19 cellular contexts compared by ENCODE assay signal in the genomic region with DNA sequence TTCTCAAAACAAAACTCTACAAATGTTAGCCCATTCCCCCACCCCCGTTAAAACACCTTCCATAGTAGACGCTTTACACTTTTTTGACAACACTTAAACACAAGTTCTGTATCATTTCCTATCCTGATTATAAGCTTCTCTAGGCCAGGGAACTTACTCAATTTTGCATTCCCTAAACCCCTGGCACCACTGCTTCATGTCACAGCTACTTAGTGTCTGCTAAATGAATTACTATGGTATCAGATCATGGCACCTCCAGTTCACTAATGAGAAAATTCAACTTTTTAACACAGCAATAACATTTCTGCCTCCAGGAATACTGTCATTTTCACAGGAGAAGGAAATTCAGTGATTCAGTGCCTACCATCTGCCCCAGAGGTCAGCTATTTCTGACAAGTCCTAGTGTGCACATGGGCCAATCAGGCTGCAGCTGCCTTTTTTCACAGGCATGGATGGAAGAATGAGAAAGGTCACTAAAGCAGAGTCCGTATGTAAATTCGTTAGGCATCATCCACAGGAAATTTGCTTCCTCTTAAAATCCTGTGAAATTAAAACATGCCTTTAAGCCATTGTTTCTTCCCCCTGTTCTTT.
"Had no signal": no experiment of that assay in that cellular context is flagged by ENCODE, and none has a peak within 500 bp of the region (broad histone marks: within the 10 kb centered on the region; RNA-seq: fewer than 3 reads in every experiment).

No MANE protein-coding gene starts in this region.

- H2AFZ ChIP-seq: hepatocyte had no signal

- H3K4me2 ChIP-seq: hepatocyte had no signal

- H3K9me3 Mint-ChIP-seq: activated CD4-positive, alpha-beta memory T cell treated with anti-CD3 and anti-CD28 coated beads for 36 hours; activated T-cell treated with anti-CD3 and anti-CD28 coated beads, Interleukin-2, amount 50 U/mL, for 4 hours; naive thymus-derived CD8-positive, alpha-beta T cell; stimulated activated naive CD8-positive, alpha-beta T cell treated with anti-CD3 and anti-CD28 coated beads, Interleukin-15, Interleukin-2, amounts not matched to agents 100 ng/mL and 50 ng/mL, for 24 hours; T-helper 2 cell treated with Interferon-gamma antibody and Interleukin-4, amounts not matched to agents 5 μg/mL and 100 μg/mL, for 36 hours had no signal

- ATAC-seq: activated T-cell treated with anti-CD3 and anti-CD28 coated beads, Interleukin-2, amount 50 U/mL, for 4 hours; gastrocnemius medialis; upper lobe of right lung had no signal

- H3K4me1 ChIP-seq: prostate gland, upper lobe of right lung had no signal

- DNase-seq: activated CD4-positive, alpha-beta memory T cell treated with anti-CD3 and anti-CD28 coated beads for 36 hours; activated CD4-positive, CD25-positive, alpha-beta regulatory T cell treated with anti-CD3 and anti-CD28 coated beads, Interleukin-2, amount 50 U/mL, for 72 hours; activated gamma-delta T cell treated with Interleukin-2 at 50 U/mL for 16 hours; activated T-cell treated with anti-CD3 and anti-CD28 coated beads, Interleukin-2, amount 50 U/mL, for 4 hours; aorta; effector CD4-positive, alpha-beta T cell; gastrocnemius medialis; kidney glomerular epithelial cell; mammary epithelial cell; stimulated activated CD4-positive, alpha-beta T cell treated with anti-CD3 and anti-CD28 coated beads, Interleukin-4, amount 100 ng/mL, for 24 hours; SW 1271; testis; upper lobe of right lung had no signal

- H3K9me3 ChIP-seq: gastrocnemius medialis, prostate gland, testis, upper lobe of right lung had no signal

- H3K36me3 Mint-ChIP-seq: activated CD4-positive, alpha-beta memory T cell treated with anti-CD3 and anti-CD28 coated beads for 36 hours had no signal

- H3K4me3 ChIP-seq: gastrocnemius medialis, hepatocyte, prostate gland, testis, upper lobe of right lung had no signal

- H3K27me3 Mint-ChIP-seq: activated CD4-positive, alpha-beta memory T cell treated with anti-CD3 and anti-CD28 coated beads for 36 hours; naive thymus-derived CD8-positive, alpha-beta T cell; stimulated activated naive CD8-positive, alpha-beta T cell treated with anti-CD3 and anti-CD28 coated beads, Interleukin-15, Interleukin-2, amounts not matched to agents 100 ng/mL and 50 ng/mL, for 24 hours had no signal

- H3K27ac ChIP-seq: gastrocnemius medialis, hepatocyte, prostate gland, testis, upper lobe of right lung had no signal

- H3K36me3 ChIP-seq: gastrocnemius medialis, prostate gland, upper lobe of right lung had no signal

- H3K27ac Mint-ChIP-seq: activated CD4-positive, alpha-beta memory T cell treated with anti-CD3 and anti-CD28 coated beads for 36 hours; stimulated activated naive CD8-positive, alpha-beta T cell treated with anti-CD3 and anti-CD28 coated beads, Interleukin-15, Interleukin-2, amounts not matched to agents 100 ng/mL and 50 ng/mL, for 24 hours; T-helper 2 cell treated with Interferon-gamma antibody and Interleukin-4, amounts not matched to agents 5 μg/mL and 100 μg/mL, for 36 hours had no signal

- FAIRE-seq: colon had no signal

- H3K27me3 ChIP-seq: gastrocnemius medialis, hepatocyte, testis, upper lobe of right lung had no signal

- H3K4me3 Mint-ChIP-seq: activated CD4-positive, alpha-beta memory T cell treated with anti-CD3 and anti-CD28 coated beads for 36 hours; activated T-cell treated with anti-CD3 and anti-CD28 coated beads, Interleukin-2, amount 50 U/mL, for 4 hours; stimulated activated naive CD8-positive, alpha-beta T cell treated with anti-CD3 and anti-CD28 coated beads, Interleukin-15, Interleukin-2, amounts not matched to agents 100 ng/mL and 50 ng/mL, for 24 hours; T-helper 2 cell treated with Interferon-gamma antibody and Interleukin-4, amounts not matched to agents 5 μg/mL and 100 μg/mL, for 36 hours had no signal
